In the genomic region with DNA sequence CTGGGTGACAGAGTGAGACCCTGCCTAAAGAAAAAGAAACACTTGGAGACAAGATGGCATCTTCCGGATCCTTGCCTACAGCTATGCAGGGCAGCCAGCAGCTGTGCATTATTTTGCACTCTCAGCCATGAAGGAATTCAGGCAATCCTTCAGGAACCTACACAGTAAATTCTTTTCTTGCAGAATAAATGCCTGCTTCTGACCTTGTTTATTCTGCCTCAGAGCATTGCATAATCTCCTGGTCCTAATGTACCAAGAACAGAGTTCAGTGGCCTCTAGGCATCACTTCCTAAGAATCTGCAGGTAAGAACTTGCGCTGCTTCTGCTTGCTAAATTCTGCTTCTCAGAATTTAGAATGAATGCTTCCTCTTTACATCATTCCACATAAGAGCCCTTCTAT, we compare ENCODE assay signal across 1 cellular context.
TF ChIP-seq lines count a peak whose summit lies in the region.

No MANE protein-coding gene starts in this region.

TF ChIP-seq in HepG2, 621 proteins besides CTCF, POLR2A, EP300 and RAD21 (continued from another document and continues in another):
- TF ChIP-seq, protein P1, sequence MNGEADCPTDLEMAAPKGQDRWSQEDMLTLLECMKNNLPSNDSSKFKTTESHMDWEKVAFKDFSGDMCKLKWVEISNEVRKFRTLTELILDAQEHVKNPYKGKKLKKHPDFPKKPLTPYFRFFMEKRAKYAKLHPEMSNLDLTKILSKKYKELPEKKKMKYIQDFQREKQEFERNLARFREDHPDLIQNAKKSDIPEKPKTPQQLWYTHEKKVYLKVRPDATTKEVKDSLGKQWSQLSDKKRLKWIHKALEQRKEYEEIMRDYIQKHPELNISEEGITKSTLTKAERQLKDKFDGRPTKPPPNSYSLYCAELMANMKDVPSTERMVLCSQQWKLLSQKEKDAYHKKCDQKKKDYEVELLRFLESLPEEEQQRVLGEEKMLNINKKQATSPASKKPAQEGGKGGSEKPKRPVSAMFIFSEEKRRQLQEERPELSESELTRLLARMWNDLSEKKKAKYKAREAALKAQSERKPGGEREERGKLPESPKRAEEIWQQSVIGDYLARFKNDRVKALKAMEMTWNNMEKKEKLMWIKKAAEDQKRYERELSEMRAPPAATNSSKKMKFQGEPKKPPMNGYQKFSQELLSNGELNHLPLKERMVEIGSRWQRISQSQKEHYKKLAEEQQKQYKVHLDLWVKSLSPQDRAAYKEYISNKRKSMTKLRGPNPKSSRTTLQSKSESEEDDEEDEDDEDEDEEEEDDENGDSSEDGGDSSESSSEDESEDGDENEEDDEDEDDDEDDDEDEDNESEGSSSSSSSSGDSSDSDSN (CRISPR knock-in tag; IDR thresholded peaks at IDR 0.05) = no peak
- no peak for TF ChIP-seq HNRNPH1 (optimal IDR thresholded peaks at IDR 0.05; ENCODE audit: low read depth, low read length)
- TF ChIP-seq, protein P2, sequence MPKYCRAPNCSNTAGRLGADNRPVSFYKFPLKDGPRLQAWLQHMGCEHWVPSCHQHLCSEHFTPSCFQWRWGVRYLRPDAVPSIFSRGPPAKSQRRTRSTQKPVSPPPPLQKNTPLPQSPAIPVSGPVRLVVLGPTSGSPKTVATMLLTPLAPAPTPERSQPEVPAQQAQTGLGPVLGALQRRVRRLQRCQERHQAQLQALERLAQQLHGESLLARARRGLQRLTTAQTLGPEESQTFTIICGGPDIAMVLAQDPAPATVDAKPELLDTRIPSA (CRISPR knock-in tag; IDR thresholded peaks at IDR 0.05; ENCODE audit: borderline replicate concordance) = no peak
- no peak; the same call in 1 of the 2 replicates for TF ChIP-seq ZNF652 (CRISPR knock-in tag; IDR thresholded peaks at IDR 0.05; ENCODE audit: borderline replicate concordance, low read depth)
- no peak for TF ChIP-seq ZNF782 (CRISPR knock-in tag; IDR thresholded peaks at IDR 0.05; ENCODE audit: borderline replicate concordance)
- no peak for TF ChIP-seq ISX (CRISPR knock-in tag; conservative IDR thresholded peaks at IDR 0.05)
- TF ChIP-seq, protein P3, sequence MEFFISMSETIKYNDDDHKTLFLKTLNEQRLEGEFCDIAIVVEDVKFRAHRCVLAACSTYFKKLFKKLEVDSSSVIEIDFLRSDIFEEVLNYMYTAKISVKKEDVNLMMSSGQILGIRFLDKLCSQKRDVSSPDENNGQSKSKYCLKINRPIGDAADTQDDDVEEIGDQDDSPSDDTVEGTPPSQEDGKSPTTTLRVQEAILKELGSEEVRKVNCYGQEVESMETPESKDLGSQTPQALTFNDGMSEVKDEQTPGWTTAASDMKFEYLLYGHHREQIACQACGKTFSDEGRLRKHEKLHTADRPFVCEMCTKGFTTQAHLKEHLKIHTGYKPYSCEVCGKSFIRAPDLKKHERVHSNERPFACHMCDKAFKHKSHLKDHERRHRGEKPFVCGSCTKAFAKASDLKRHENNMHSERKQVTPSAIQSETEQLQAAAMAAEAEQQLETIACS (CRISPR knock-in tag; IDR thresholded peaks at IDR 0.05) = no peak
- TF ChIP-seq ZNF17 (CRISPR knock-in tag; IDR thresholded peaks at IDR 0.05) = no peak
- TF ChIP-seq SP4 (CRISPR knock-in tag; IDR thresholded peaks at IDR 0.05) = no peak
- no peak for TF ChIP-seq GABPB1 (CRISPR knock-in tag; IDR thresholded peaks at IDR 0.05)
- no peak for TF ChIP-seq ETV6 (CRISPR knock-in tag; conservative IDR thresholded peaks at IDR 0.05)
- TF ChIP-seq NBN (conservative IDR thresholded peaks at IDR 0.05) = no peak
- TF ChIP-seq, protein P4, sequence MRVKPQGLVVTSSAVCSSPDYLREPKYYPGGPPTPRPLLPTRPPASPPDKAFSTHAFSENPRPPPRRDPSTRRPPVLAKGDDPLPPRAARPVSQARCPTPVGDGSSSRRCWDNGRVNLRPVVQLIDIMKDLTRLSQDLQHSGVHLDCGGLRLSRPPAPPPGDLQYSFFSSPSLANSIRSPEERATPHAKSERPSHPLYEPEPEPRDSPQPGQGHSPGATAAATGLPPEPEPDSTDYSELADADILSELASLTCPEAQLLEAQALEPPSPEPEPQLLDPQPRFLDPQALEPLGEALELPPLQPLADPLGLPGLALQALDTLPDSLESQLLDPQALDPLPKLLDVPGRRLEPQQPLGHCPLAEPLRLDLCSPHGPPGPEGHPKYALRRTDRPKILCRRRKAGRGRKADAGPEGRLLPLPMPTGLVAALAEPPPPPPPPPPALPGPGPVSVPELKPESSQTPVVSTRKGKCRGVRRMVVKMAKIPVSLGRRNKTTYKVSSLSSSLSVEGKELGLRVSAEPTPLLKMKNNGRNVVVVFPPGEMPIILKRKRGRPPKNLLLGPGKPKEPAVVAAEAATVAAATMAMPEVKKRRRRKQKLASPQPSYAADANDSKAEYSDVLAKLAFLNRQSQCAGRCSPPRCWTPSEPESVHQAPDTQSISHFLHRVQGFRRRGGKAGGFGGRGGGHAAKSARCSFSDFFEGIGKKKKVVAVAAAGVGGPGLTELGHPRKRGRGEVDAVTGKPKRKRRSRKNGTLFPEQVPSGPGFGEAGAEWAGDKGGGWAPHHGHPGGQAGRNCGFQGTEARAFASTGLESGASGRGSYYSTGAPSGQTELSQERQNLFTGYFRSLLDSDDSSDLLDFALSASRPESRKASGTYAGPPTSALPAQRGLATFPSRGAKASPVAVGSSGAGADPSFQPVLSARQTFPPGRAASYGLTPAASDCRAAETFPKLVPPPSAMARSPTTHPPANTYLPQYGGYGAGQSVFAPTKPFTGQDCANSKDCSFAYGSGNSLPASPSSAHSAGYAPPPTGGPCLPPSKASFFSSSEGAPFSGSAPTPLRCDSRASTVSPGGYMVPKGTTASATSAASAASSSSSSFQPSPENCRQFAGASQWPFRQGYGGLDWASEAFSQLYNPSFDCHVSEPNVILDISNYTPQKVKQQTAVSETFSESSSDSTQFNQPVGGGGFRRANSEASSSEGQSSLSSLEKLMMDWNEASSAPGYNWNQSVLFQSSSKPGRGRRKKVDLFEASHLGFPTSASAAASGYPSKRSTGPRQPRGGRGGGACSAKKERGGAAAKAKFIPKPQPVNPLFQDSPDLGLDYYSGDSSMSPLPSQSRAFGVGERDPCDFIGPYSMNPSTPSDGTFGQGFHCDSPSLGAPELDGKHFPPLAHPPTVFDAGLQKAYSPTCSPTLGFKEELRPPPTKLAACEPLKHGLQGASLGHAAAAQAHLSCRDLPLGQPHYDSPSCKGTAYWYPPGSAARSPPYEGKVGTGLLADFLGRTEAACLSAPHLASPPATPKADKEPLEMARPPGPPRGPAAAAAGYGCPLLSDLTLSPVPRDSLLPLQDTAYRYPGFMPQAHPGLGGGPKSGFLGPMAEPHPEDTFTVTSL (CRISPR knock-in tag; IDR thresholded peaks at IDR 0.05; ENCODE audit: borderline replicate concordance) = peak; percentile 80; the same call in 1 of the 2 replicates
- TF ChIP-seq, protein P5, sequence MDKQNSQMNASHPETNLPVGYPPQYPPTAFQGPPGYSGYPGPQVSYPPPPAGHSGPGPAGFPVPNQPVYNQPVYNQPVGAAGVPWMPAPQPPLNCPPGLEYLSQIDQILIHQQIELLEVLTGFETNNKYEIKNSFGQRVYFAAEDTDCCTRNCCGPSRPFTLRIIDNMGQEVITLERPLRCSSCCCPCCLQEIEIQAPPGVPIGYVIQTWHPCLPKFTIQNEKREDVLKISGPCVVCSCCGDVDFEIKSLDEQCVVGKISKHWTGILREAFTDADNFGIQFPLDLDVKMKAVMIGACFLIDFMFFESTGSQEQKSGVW (CRISPR knock-in tag; IDR thresholded peaks at IDR 0.05; ENCODE audit: borderline replicate concordance) = no peak
- 0 out of 2 replicates have a peak, but pooled peaks have one; percentile 30 for TF ChIP-seq TBX2 (CRISPR knock-in tag; IDR thresholded peaks at IDR 0.05; ENCODE audit: borderline replicate concordance)
- 0 out of 2 replicates have a peak, but pooled peaks have one; percentile 31 for TF ChIP-seq ZNF749 (CRISPR knock-in tag; IDR thresholded peaks at IDR 0.05; ENCODE audit: borderline replicate concordance)
- TF ChIP-seq, protein P6, sequence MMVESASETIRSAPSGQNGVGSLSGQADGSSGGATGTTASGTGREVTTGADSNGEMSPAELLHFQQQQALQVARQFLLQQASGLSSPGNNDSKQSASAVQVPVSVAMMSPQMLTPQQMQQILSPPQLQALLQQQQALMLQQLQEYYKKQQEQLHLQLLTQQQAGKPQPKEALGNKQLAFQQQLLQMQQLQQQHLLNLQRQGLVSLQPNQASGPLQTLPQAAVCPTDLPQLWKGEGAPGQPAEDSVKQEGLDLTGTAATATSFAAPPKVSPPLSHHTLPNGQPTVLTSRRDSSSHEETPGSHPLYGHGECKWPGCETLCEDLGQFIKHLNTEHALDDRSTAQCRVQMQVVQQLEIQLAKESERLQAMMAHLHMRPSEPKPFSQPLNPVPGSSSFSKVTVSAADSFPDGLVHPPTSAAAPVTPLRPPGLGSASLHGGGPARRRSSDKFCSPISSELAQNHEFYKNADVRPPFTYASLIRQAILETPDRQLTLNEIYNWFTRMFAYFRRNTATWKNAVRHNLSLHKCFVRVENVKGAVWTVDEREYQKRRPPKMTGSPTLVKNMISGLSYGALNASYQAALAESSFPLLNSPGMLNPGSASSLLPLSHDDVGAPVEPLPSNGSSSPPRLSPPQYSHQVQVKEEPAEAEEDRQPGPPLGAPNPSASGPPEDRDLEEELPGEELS (CRISPR knock-in tag; IDR thresholded peaks at IDR 0.05) = peak; percentile 76
- TF ChIP-seq ETV5 (CRISPR knock-in tag; IDR thresholded peaks at IDR 0.05; ENCODE audit: borderline replicate concordance) = peak; percentile 49; the same call in 1 of the 2 replicates
- TF ChIP-seq ZNF354B (CRISPR knock-in tag; IDR thresholded peaks at IDR 0.05) = no peak
- TF ChIP-seq, protein P7, sequence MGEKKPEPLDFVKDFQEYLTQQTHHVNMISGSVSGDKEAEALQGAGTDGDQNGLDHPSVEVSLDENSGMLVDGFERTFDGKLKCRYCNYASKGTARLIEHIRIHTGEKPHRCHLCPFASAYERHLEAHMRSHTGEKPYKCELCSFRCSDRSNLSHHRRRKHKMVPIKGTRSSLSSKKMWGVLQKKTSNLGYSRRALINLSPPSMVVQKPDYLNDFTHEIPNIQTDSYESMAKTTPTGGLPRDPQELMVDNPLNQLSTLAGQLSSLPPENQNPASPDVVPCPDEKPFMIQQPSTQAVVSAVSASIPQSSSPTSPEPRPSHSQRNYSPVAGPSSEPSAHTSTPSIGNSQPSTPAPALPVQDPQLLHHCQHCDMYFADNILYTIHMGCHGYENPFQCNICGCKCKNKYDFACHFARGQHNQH (CRISPR knock-in tag; IDR thresholded peaks at IDR 0.05) = 0 out of 2 replicates have a peak, but pooled peaks have one; percentile 38
- TF ChIP-seq RBAK (CRISPR knock-in tag; IDR thresholded peaks at IDR 0.05) = no peak
- TF ChIP-seq, protein P8, sequence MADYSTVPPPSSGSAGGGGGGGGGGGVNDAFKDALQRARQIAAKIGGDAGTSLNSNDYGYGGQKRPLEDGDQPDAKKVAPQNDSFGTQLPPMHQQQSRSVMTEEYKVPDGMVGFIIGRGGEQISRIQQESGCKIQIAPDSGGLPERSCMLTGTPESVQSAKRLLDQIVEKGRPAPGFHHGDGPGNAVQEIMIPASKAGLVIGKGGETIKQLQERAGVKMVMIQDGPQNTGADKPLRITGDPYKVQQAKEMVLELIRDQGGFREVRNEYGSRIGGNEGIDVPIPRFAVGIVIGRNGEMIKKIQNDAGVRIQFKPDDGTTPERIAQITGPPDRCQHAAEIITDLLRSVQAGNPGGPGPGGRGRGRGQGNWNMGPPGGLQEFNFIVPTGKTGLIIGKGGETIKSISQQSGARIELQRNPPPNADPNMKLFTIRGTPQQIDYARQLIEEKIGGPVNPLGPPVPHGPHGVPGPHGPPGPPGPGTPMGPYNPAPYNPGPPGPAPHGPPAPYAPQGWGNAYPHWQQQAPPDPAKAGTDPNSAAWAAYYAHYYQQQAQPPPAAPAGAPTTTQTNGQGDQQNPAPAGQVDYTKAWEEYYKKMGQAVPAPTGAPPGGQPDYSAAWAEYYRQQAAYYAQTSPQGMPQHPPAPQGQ (CRISPR knock-in tag; IDR thresholded peaks at IDR 0.05; ENCODE audit: borderline replicate concordance) = no peak
- peak; percentile 66 for TF ChIP-seq NCOA2 (CRISPR knock-in tag; IDR thresholded peaks at IDR 0.05)
- no peak for TF ChIP-seq PAX8 (CRISPR knock-in tag; IDR thresholded peaks at IDR 0.05; ENCODE audit: borderline replicate concordance)
- TF ChIP-seq, protein P9, sequence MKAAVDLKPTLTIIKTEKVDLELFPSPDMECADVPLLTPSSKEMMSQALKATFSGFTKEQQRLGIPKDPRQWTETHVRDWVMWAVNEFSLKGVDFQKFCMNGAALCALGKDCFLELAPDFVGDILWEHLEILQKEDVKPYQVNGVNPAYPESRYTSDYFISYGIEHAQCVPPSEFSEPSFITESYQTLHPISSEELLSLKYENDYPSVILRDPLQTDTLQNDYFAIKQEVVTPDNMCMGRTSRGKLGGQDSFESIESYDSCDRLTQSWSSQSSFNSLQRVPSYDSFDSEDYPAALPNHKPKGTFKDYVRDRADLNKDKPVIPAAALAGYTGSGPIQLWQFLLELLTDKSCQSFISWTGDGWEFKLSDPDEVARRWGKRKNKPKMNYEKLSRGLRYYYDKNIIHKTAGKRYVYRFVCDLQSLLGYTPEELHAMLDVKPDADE (CRISPR knock-in tag; IDR thresholded peaks at IDR 0.05) = no peak
- TF ChIP-seq RFX5 (IDR thresholded peaks at IDR 0.05; ENCODE audit: low read depth, low read length) = no peak
- no peak for TF ChIP-seq ZFP1 (CRISPR knock-in tag; IDR thresholded peaks at IDR 0.05)
- TF ChIP-seq ATF7-NPFF (CRISPR knock-in tag; IDR thresholded peaks at IDR 0.05; ENCODE audit: low read depth) = no peak
- TF ChIP-seq ZNF75D (CRISPR knock-in tag; IDR thresholded peaks at IDR 0.05; ENCODE audit: borderline replicate concordance) = no peak
- no peak for TF ChIP-seq MZF1 (CRISPR knock-in tag; IDR thresholded peaks at IDR 0.05; ENCODE audit: borderline replicate concordance)
- TF ChIP-seq ZNF12 (CRISPR knock-in tag; IDR thresholded peaks at IDR 0.05) = no peak
- TF ChIP-seq, protein P10, sequence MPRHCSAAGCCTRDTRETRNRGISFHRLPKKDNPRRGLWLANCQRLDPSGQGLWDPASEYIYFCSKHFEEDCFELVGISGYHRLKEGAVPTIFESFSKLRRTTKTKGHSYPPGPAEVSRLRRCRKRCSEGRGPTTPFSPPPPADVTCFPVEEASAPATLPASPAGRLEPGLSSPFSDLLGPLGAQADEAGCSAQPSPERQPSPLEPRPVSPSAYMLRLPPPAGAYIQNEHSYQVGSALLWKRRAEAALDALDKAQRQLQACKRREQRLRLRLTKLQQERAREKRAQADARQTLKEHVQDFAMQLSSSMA (CRISPR knock-in tag; IDR thresholded peaks at IDR 0.05) = no peak
- TF ChIP-seq ZNF557 (CRISPR knock-in tag; IDR thresholded peaks at IDR 0.05) = no peak
- no peak for TF ChIP-seq ELF4 (CRISPR knock-in tag; IDR thresholded peaks at IDR 0.05; ENCODE audit: borderline replicate concordance)
- no peak for TF ChIP-seq ZNF775 (CRISPR knock-in tag; IDR thresholded peaks at IDR 0.05; ENCODE audit: borderline replicate concordance)
- TF ChIP-seq ZNF230 (CRISPR knock-in tag; IDR thresholded peaks at IDR 0.05) = no peak
- no peak for TF ChIP-seq ZNF678 (CRISPR knock-in tag; IDR thresholded peaks at IDR 0.05)
- TF ChIP-seq RFXAP (CRISPR knock-in tag; IDR thresholded peaks at IDR 0.05; ENCODE audit: borderline replicate concordance) = 0 out of 2 replicates have a peak, but pooled peaks have one; percentile 45
- no peak for TF ChIP-seq CC2D1A (CRISPR knock-in tag; IDR thresholded peaks at IDR 0.05)
- TF ChIP-seq HOXA3 (CRISPR knock-in tag; IDR thresholded peaks at IDR 0.05) = peak; percentile 58
- TF ChIP-seq KDM2A (CRISPR knock-in tag; IDR thresholded peaks at IDR 0.05; ENCODE audit: borderline replicate concordance, low read depth) = no peak
- no peak for TF ChIP-seq MEF2D (CRISPR knock-in tag; IDR thresholded peaks at IDR 0.05)
- TF ChIP-seq HMG20B (CRISPR knock-in tag; conservative IDR thresholded peaks at IDR 0.05) = no peak
- TF ChIP-seq NR2F1 (CRISPR knock-in tag; IDR thresholded peaks at IDR 0.05) = no peak
- no peak for TF ChIP-seq POLR2AphosphoS2 (IDR thresholded peaks at IDR 0.05; ENCODE audit: low read depth, low read length)
- no peak for TF ChIP-seq CHD2 (IDR thresholded peaks at IDR 0.05; ENCODE audit: low read depth, low read length)
- TF ChIP-seq ATAD3A (CRISPR knock-in tag; IDR thresholded peaks at IDR 0.05) = no peak
- TF ChIP-seq HES4 (CRISPR knock-in tag; IDR thresholded peaks at IDR 0.05; ENCODE audit: borderline replicate concordance) = no peak
